Comparison of ENCODE assay signal across 10 cellular contexts in genomic region chr9:35510745-35511428, GRCh38. TPM values are rescaled to one million over a fixed set of nuclear protein-coding genes. Genes with fewer than 3 reads are reported as not detected.
DNase-seq lines count a peak whose midpoint lies in the region; ATAC-seq and TF ChIP-seq lines count a peak whose summit lies in the region.
"Had no signal": no experiment of that assay in that cellular context is flagged by ENCODE, and none has a peak within 500 bp of the region (broad histone marks: within the 10 kb centered on the region; RNA-seq: fewer than 3 reads in every experiment).

No MANE protein-coding gene starts in this region.

- intact Hi-C loops in Panc1 (cut with micrococcal nuclease; ENCODE audit: unreplicated experiment) (loop anchor here (10.0 kb wide), 1 partner anchor 94 kb away; the partner anchor contains the start of gene TESK1), esophagus muscularis mucosa (cut with DNase I) (no loop called here)

- ATAC-seq in Panc1 (peak; percentile 94), GM21528 (IDR thresholded peaks at IDR 0.05; ENCODE audit: low FRiP score, unreplicated experiment) (no peak), GM21737 (IDR thresholded peaks at IDR 0.05; ENCODE audit: unreplicated experiment) (no peak)

- TF ChIP-seq EP300 in esophagus muscularis mucosa (IDR thresholded peaks at IDR 0.05), result peak; percentile 33

- H3K27ac ChIP-seq in Panc1 (ENCODE audit: low read length), result peak overlapping the region; percentile 96
- H3K27ac ChIP-seq in esophagus muscularis mucosa (replicated peaks in 1 of 4), result peak overlapping the region; percentile 82 to 91 (median 85)
- H3K27ac ChIP-seq in muscle layer of colon (ENCODE audit: low read depth, low read length), result peak overlapping the region; percentile 76

- CTCF ChIA-PET in Panc1 (lab: Charles Lee), result interaction anchor here (1.1 to 1.2 kb wide), 2 partner anchors 42 to 43 kb away, joined by 5 to 7 read pairs; no protein-coding TSS in a partner anchor

- H3K4me3 ChIP-seq in Panc1 (ENCODE audit: low read depth in 2 of 2, low read length in 2 of 2) (peak overlapping the region in 1 of 2 experiments; percentile 25; a peak in 2 of 4 replicates), esophagus muscularis mucosa (peak overlapping the region; percentile 3 to 21 (median 14)), muscle layer of colon (ENCODE audit: low read depth in 1 of 2, low read length in 2 of 2) (peak overlapping the region in 1 of 2 donors; percentile 3)

- H3K4me1 ChIP-seq in Panc1 (ENCODE audit: control insufficient read depth, insufficient read depth, low read length), result peaks cover 80% of the 10 kb centered on the region
- peaks cover 38 to 86% (median 78%) of the 10 kb centered on the region in 4 donors for H3K4me1 ChIP-seq in esophagus muscularis mucosa
- H3K4me1 ChIP-seq in muscle layer of colon (ENCODE audit: insufficient read depth, low read length), result peaks cover 70% of the 10 kb centered on the region

- H3K27me3 ChIP-seq in Panc1 (ENCODE audit: control insufficient read depth, insufficient read depth, low read length), result no peaks in the 10 kb centered on the region
- no peaks in the 10 kb centered on the region for H3K27me3 ChIP-seq in esophagus muscularis mucosa
- H3K27me3 ChIP-seq in muscle layer of colon (ENCODE audit: control insufficient read depth in 1 of 2, insufficient read depth in 2 of 2, low read length in 2 of 2), result no peaks in the 10 kb centered on the region

- DNase-seq in A172 (ENCODE audit: low spot score), result peak; percentile 96
- no peak for DNase-seq in Panc1 (ENCODE audit: low read depth, low spot score)
- no peak for DNase-seq in esophagus muscularis mucosa (ENCODE audit: extremely low spot score)
- no peak for DNase-seq in NCI-H69 (lab: John Stamatoyannopoulos, UW)
- DNase-seq in stimulated activated naive CD4-positive, alpha-beta T cell (lab: John Stamatoyannopoulos, UW), result no peak
- DNase-seq: glutamatergic neuron, RPMI8226 had no signal

- TF ChIP-seq CTCF in Panc1 (IDR thresholded peaks at IDR 0.05) (peak; percentile 76), esophagus muscularis mucosa (IDR thresholded peaks at IDR 0.05) (peak; percentile 41 to 55 (median 49))

- in situ Hi-C loops in Panc1 (cut with HindIII; ENCODE audit: low pct_unique_long_range_greater_than_20kb, low sequenced_read_pairs), result no loop called here

- no peak for TF ChIP-seq POLR2A in esophagus muscularis mucosa (IDR thresholded peaks at IDR 0.05; ENCODE audit: low read depth)

- no peak overlapping the region for H3K9ac ChIP-seq in muscle layer of colon (ENCODE audit: low read length)

- H3K9me3 ChIP-seq in Panc1 (ENCODE audit: control insufficient read depth, insufficient read depth, low read depth, low read length) (no peaks in the 10 kb centered on the region; the same call in 1 of the 2 replicates), esophagus muscularis mucosa (no peaks in the 10 kb centered on the region), muscle layer of colon (ENCODE audit: low read length) (no peaks in the 10 kb centered on the region)

- WGBS in esophagus muscularis mucosa, result 21% methylated on average over 3 of the region's 3 CpGs

- POLR2A ChIA-PET in Panc1 (lab: Charles Lee), result interaction anchor here (0.5 to 0.6 kb wide), 2 partner anchors 25 to 518 kb away, joined by 3 read pairs; no protein-coding TSS in a partner anchor

- H3K36me3 ChIP-seq in Panc1 (ENCODE audit: control insufficient read depth, insufficient read depth, low read length), result no peaks in the 10 kb centered on the region
- H3K36me3 ChIP-seq in esophagus muscularis mucosa, result no peaks in the 10 kb centered on the region
- no peaks in the 10 kb centered on the region for H3K36me3 ChIP-seq in muscle layer of colon (ENCODE audit: insufficient read depth, low read length)

- no TSS peak for BruUV-seq in Panc1 (replicated peaks; lab: Mats Ljungman, UMichigan)

RNA-seq across cellular contexts. Expression of gene RUSC2, which starts 21.0 kb away (rescaled TPM):
- total RNA-seq in A172 (2014; rRNA removed; shearing (Covaris generic)), result 18.6 and 19.9 TPM in 2 replicates
- total RNA-seq in Panc1 (2021; ENCODE audit: unreplicated experiment), result 49.9 TPM
- 30.4 TPM for polyA plus RNA-seq in Panc1 (2012; ENCODE audit: insufficient read length)
- total RNA-seq in esophagus muscularis mucosa, result 10 to 100 TPM; 48.0 to 91.2 (median 73.8) TPM
